2 cellular contexts compared by ENCODE assay signal in genomic region chr16:80947708-80948615, GRCh38.
TF ChIP-seq lines count a peak whose summit lies in the region.

No MANE protein-coding gene starts in this region.

TF ChIP-seq in HepG2, 621 proteins besides CTCF, POLR2A, EP300 and RAD21:
- TF ChIP-seq MIXL1 (CRISPR knock-in tag; IDR thresholded peaks at IDR 0.05) (no peak), IKZF1 (IDR thresholded peaks at IDR 0.05) (no peak), SMAD3 (CRISPR knock-in tag; IDR thresholded peaks at IDR 0.05) (no peak), ZFP82 (CRISPR knock-in tag; IDR thresholded peaks at IDR 0.05; ENCODE audit: borderline replicate concordance) (no peak), NFATC3 (CRISPR knock-in tag; IDR thresholded peaks at IDR 0.05) (no peak), RARG (CRISPR knock-in tag; IDR thresholded peaks at IDR 0.05; ENCODE audit: low read depth) (no peak), ZNF225 (CRISPR knock-in tag; IDR thresholded peaks at IDR 0.05) (no peak), FOXA3 (CRISPR knock-in tag; IDR thresholded peaks at IDR 0.05) (no peak), HDAC6 (IDR thresholded peaks at IDR 0.05; ENCODE audit: low read depth, low read length) (no peak)

TF ChIP-seq in endothelial cell of umbilical vein, 7 proteins besides CTCF, POLR2A, EP300 and RAD21:
- TF ChIP-seq EZH2 (IDR thresholded peaks at IDR 0.05; ENCODE audit: borderline replicate concordance, low read depth, low read length, severe bottlenecking) (no peak), MAX (IDR thresholded peaks at IDR 0.05; ENCODE audit: insufficient read depth, insufficient read length) (no peak), JUN (IDR thresholded peaks at IDR 0.05; ENCODE audit: borderline replicate concordance, insufficient read depth, insufficient read length, low read depth) (no peak), FOS (IDR thresholded peaks at IDR 0.05; ENCODE audit: borderline replicate concordance, insufficient read depth, low read length) (no peak), MYC (IDR thresholded peaks at IDR 0.05; ENCODE audit: low read depth, low read length) (no peak), POLR2AphosphoS5 (IDR thresholded peaks at IDR 0.05; ENCODE audit: insufficient read depth, low read depth, low read length) (no peak), GATA2 (IDR thresholded peaks at IDR 0.05; ENCODE audit: insufficient read depth, insufficient read length, low read depth, low read length) (no peak)
TF ChIP-seq in endothelial cell of umbilical vein: peak in this region for 0.
